1 cellular context compared by ENCODE assay signal in genomic region chr5:164255598-164256213, GRCh38.
TF ChIP-seq lines count a peak whose summit lies in the region.

No MANE protein-coding gene starts in this region.

TF ChIP-seq in WTC11, 78 proteins besides CTCF, POLR2A, EP300 and RAD21 (continued from another document):
- TF ChIP-seq PRDM15 (CRISPR knock-in tag; IDR thresholded peaks at IDR 0.05) (no peak), NFATC4 (CRISPR knock-in tag; IDR thresholded peaks at IDR 0.05) (no peak), ZNF232 (CRISPR knock-in tag; IDR thresholded peaks at IDR 0.05) (no peak), RELA (CRISPR knock-in tag; IDR thresholded peaks at IDR 0.05; ENCODE audit: borderline replicate concordance) (no peak), ZNF281 (CRISPR knock-in tag; IDR thresholded peaks at IDR 0.05) (no peak), ESRRA (CRISPR knock-in tag; IDR thresholded peaks at IDR 0.05; ENCODE audit: borderline replicate concordance) (no peak), HMGXB4 (CRISPR knock-in tag; IDR thresholded peaks at IDR 0.05) (no peak), NR1H2 (CRISPR knock-in tag; IDR thresholded peaks at IDR 0.05) (no peak), GTF2I (CRISPR knock-in tag; conservative IDR thresholded peaks at IDR 0.05) (no peak), RORB (CRISPR knock-in tag; IDR thresholded peaks at IDR 0.05) (no peak), E2F4 (CRISPR knock-in tag; IDR thresholded peaks at IDR 0.05; ENCODE audit: borderline replicate concordance, low read depth) (no peak), ZNF671 (CRISPR knock-in tag; IDR thresholded peaks at IDR 0.05) (no peak), PRRX2 (CRISPR knock-in tag; IDR thresholded peaks at IDR 0.05) (no peak), ERG (CRISPR knock-in tag; IDR thresholded peaks at IDR 0.05) (no peak), USF2 (CRISPR knock-in tag; IDR thresholded peaks at IDR 0.05) (no peak)
